28 cellular contexts compared by ENCODE assay signal in the genomic region with DNA sequence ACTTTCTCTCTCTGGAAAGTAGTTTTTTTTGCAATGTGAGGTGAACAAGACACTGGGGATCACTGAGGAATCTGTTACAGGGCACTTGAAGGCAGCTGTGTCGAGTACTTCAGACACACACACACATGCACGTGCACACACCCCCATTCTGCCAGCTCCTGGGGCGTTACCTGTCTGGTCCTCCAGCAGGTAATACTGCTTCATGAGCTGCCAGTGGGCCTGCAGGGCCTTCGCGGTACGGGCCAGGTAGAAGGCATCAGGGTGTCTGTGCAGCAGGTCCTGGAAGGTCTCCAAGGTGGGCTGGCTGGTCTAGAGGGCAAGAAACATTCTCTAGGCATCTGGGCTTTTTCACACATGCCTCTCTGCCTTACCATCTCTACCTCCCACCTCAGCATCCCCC. TPM values are rescaled to one million over a fixed set of nuclear protein-coding genes. Genes with fewer than 3 reads are reported as not detected.
A peak's percentile ranks its signal among the peaks of the same experiment; 100 is the strongest.
DNase-seq lines count a peak whose midpoint lies in the region; ATAC-seq, FAIRE-seq and TF ChIP-seq lines count a peak whose summit lies in the region.
"Had no signal": no experiment of that assay in that cellular context is flagged by ENCODE, and none has a peak within 500 bp of the region (broad histone marks: within the 10 kb centered on the region; RNA-seq: fewer than 3 reads in every experiment).

No MANE protein-coding gene starts in this region.

- CTCF ChIA-PET in K562 (lab: Yijun Ruan, JAX; ENCODE audit: low intra/inter-chr PET ratio) = no interaction called here

- DNase-seq in right cardiac atrium (peak in 2 of 3 donors; percentile 28 to 30), cardiac septum (ENCODE audit: low spot score) (no peak), K562 (ENCODE audit: extremely low read depth in 1 of 4, low spot score in 3 of 4) (no peak), osteoblast (ENCODE audit: insufficient read length, low spot score, missing footprints) (peak; percentile 42), NCI-H1930 (lab: John Stamatoyannopoulos, UW) (no peak), ovary (no peak)
- DNase-seq in activated effector memory CD4-positive, alpha-beta T cell treated with Interleukin-2 at 50 U/mL for 16 hours = no peak
- DNase-seq: AML-193; CD8-positive, alpha-beta memory T cell; DMS 273 treated with DMSO at 0.1 percent for 48 hours; DMS79; EL; GDM1; H9; Kasumi-1; NCI-H1105 treated with DMSO at 0.1 percent for 48 hours; NCI-H146; NCI-H2029; NCI-H446 treated with DMSO at 0.1 percent for 48 hours; NCI-H526; NK-92 treated with Interleukin-12 subunit alpha and Interleukin-12 subunit beta, amount 100 ng/mL, for 24 hours; RPMI8226; SHP77 had no signal

- H3K4me2 ChIP-seq in K562 (ENCODE audit: insufficient read depth, low read length) (no peak overlapping the region), osteoblast (ENCODE audit: insufficient read depth, low read length) (no peak overlapping the region)
- H3K4me2 ChIP-seq: A549, GM23338 had no signal

- intact Hi-C loops in right cardiac atrium (cut with DNase I) = no loop called here
- intact Hi-C loops in cardiac septum (cut with DNase I) = no loop called here
- intact Hi-C loops in K562 (cut with micrococcal nuclease) = no loop called here
- intact Hi-C loops in ovary (cut with DNase I) = no loop called here

- in situ Hi-C loops in K562 (cut with MboI) = no loop called here

- TF ChIP-seq EP300 in K562 (IDR thresholded peaks at IDR 0.05; ENCODE audit: low read length) = no peak
- TF ChIP-seq EP300 in ovary (IDR thresholded peaks at IDR 0.05) = no peak

- peaks cover 17% of the 10 kb centered on the region for H3K79me2 ChIP-seq in K562 (ENCODE audit: control insufficient read depth, insufficient read depth, low read length)
- H3K79me2 ChIP-seq in osteoblast (ENCODE audit: insufficient read depth, low read length) = peaks cover 24% of the 10 kb centered on the region

- POLR2A ChIA-PET in K562 (lab: Yijun Ruan, JAX) = interaction anchor here (1.0 to 2.3 kb wide), 5 partner anchors 9 to 179 kb away, joined by 3 to 10 read pairs (median 5); a partner anchor contains a TSS

- no peak for TF ChIP-seq RAD21 in K562 (CRISPR knock-in tag; conservative IDR thresholded peaks at IDR 0.05 in 1 of 2, IDR thresholded peaks at IDR 0.05 in 1 of 2)

- no peak for TF ChIP-seq CTCF in K562 (IDR thresholded peaks at IDR 0.05 in 2 of 3, conservative IDR thresholded peaks at IDR 0.05 in 1 of 3; ENCODE audit: insufficient read depth in 2 of 3, low read depth in 1 of 3, low read length in 3 of 3)
- TF ChIP-seq CTCF in osteoblast (IDR thresholded peaks at IDR 0.05; ENCODE audit: extremely low read depth, low read depth, low read length) = no peak
- no peak for TF ChIP-seq CTCF in ovary (IDR thresholded peaks at IDR 0.05)

- WGBS in right cardiac atrium = 94% methylated on average over 6 of the region's 6 CpGs
- 90% methylated on average over 6 of the region's 6 CpGs for WGBS in K562 (ENCODE audit: insufficient coverage, low coverage, missing lambda C conversion rate)
- WGBS in ovary, 3 donors = 88 to 93% (median 90%) methylated on average over 6 of the region's 6 CpGs

- no peak overlapping the region for H2AFZ ChIP-seq in K562 (ENCODE audit: low read depth, low read length)
- H2AFZ ChIP-seq in osteoblast (ENCODE audit: low read length) = no peak overlapping the region
- H2AFZ ChIP-seq: GM23338 had no signal

- ATAC-seq in right cardiac atrium (no peak), K562 (no peak)
- ATAC-seq: A549, GM12878, GM23338, HepG2 had no signal

- H4K20me1 ChIP-seq in K562 (replicated peaks; ENCODE audit: control insufficient read depth, insufficient read depth, low read length) = no peaks in the 10 kb centered on the region
- no peaks in the 10 kb centered on the region for H4K20me1 ChIP-seq in osteoblast (ENCODE audit: insufficient read depth, low read length)

- no peak overlapping the region for H3K9ac ChIP-seq in K562 (ENCODE audit: insufficient read depth in 1 of 2, low read depth in 2 of 2, low read length in 2 of 2)

- H3K36me3 ChIP-seq in K562 (ENCODE audit: control insufficient read depth, insufficient read depth, low read length) (peaks cover 84% of the 10 kb centered on the region; the same call in 2 of the 3 replicates), osteoblast (ENCODE audit: insufficient read depth, low read length) (peaks cover 62% of the 10 kb centered on the region), ovary (no peaks in the 10 kb centered on the region)

- H3K27ac ChIP-seq in right cardiac atrium (ENCODE audit: low read length) (no peak overlapping the region), K562 (ENCODE audit: extremely low read depth, low read depth, low read length) (no peak overlapping the region), osteoblast (ENCODE audit: low read depth, low read length) (no peak overlapping the region), ovary (no peak overlapping the region)
- H3K27ac ChIP-seq: A549, C4-2B had no signal

- H3K4me3 ChIP-seq in right cardiac atrium (ENCODE audit: low read length) = no peak overlapping the region
- H3K4me3 ChIP-seq in K562 = no peak overlapping the region
- H3K4me3 ChIP-seq in osteoblast (ENCODE audit: insufficient read depth, low read length) = no peak overlapping the region
- no peak overlapping the region for H3K4me3 ChIP-seq in ovary
- H3K4me3 ChIP-seq: A549, GM12878, GM23338 had no signal

- H3K27me3 ChIP-seq in right cardiac atrium (ENCODE audit: control insufficient read depth, insufficient read depth) (no peaks in the 10 kb centered on the region), K562 (ENCODE audit: control insufficient read depth in 2 of 2, insufficient read depth in 2 of 2, low read length in 2 of 2) (no peaks in the 10 kb centered on the region), osteoblast (ENCODE audit: insufficient read depth, low read length) (no peaks in the 10 kb centered on the region), ovary (no peaks in the 10 kb centered on the region)

- no TSS peak for BruUV-seq in K562 (replicated peaks; lab: Mats Ljungman, UMichigan)

- FAIRE-seq in K562 (lab: Jason Lieb, UNC) = no peak
- FAIRE-seq: A549, GM12878, HepG2 had no signal

- H3K4me1 ChIP-seq in right cardiac atrium (ENCODE audit: control insufficient read depth, insufficient read depth, low read length) = peaks cover 8% of the 10 kb centered on the region
- peaks cover 5 to 10% of the 10 kb centered on the region in 2 experiments; a peak in 3 of 5 replicates for H3K4me1 ChIP-seq in K562 (replicated peaks in 1 of 2; ENCODE audit: control insufficient read depth in 2 of 2, insufficient read depth in 2 of 2, low read length in 2 of 2)
- peaks cover 8% of the 10 kb centered on the region for H3K4me1 ChIP-seq in osteoblast (ENCODE audit: insufficient read depth, low read length)
- H3K4me1 ChIP-seq in ovary (ENCODE audit: insufficient read depth) = peaks cover 7% of the 10 kb centered on the region

- H3K9me3 ChIP-seq in right cardiac atrium (ENCODE audit: control insufficient read depth, low read length) = no peaks in the 10 kb centered on the region
- no peaks in the 10 kb centered on the region for H3K9me3 ChIP-seq in K562 (replicated peaks; ENCODE audit: control insufficient read depth, insufficient read depth, low read depth, low read length)
- no peaks in the 10 kb centered on the region for H3K9me3 ChIP-seq in osteoblast (ENCODE audit: low read depth, low read length)
- no peaks in the 10 kb centered on the region for H3K9me3 ChIP-seq in ovary
- H3K9me3 ChIP-seq: A549 had no signal

- H3K9me1 ChIP-seq in K562 (ENCODE audit: control insufficient read depth, insufficient read depth, low read length) = no peaks in the 10 kb centered on the region

- TF ChIP-seq POLR2A in K562 (conservative IDR thresholded peaks at IDR 0.05) (no peak), ovary (IDR thresholded peaks at IDR 0.05) (no peak)

RNA-seq across cellular contexts. Expression of a gene that starts 5.1 kb away (rescaled TPM):
- total RNA-seq in right cardiac atrium (100 to 1,000 TPM in 1 of 4 donors, 10 to 100 TPM in 3; 81.7 to 115 (median 87.0) TPM), cardiac septum (118 TPM), K562 (2014; rRNA removed) (69.2 and 95.6 TPM in 2 replicates), K562 (2014; rRNA removed; fragmentation: Illumina TruSeq; extraction: Trizol) (36.4 and 50.0 TPM in 2 replicates), K562 (2015; rRNA removed; fragmentation: Illumina TruSeq; extraction: Trizol) (71.7 and 73.2 TPM in 2 replicates), K562 (2021) (88.0 and 94.5 TPM in 2 replicates), osteoblast (51.0 and 56.5 TPM in 2 replicates), ovary (10 to 100 TPM; 38.5 to 56.2 (median 39.5) TPM)
- polyA plus RNA-seq in right cardiac atrium (72.3 TPM), K562 (2011; rRNA removed) (70.1 and 89.9 TPM in 2 replicates), K562 (2014; fragmentation: Illumina TruSeq; extraction: Trizol) (74.2 and 74.9 TPM in 2 replicates), K562 (2014; fragmentation: Nextera tagmentation; extraction: Ambion mirVana) (10 to 100 TPM; 60.8 to 98.6 TPM), K562 (2014; rRNA removed) (99.9 and 100 TPM in 2 replicates), ovary (10 to 100 TPM; 14.7 to 40.3 TPM)
- 48.3 and 157 TPM in 2 replicates for total RNA-seq in K562 (2011; cell fraction: chromatin; rRNA removed; ENCODE audit: low replicate concordance)
- 116 and 118 TPM in 2 replicates for total RNA-seq in K562 (2011; cell fraction: nucleolus; rRNA removed)
- total RNA-seq in K562 (2011; cell fraction: nucleoplasm; rRNA removed) = 68.6 and 79.4 TPM in 2 replicates
- polyA plus RNA-seq in K562 (2011; cell fraction: cytosol; rRNA removed) = 99.8 and 157 TPM in 2 replicates
- 247 and 284 TPM in 2 replicates for polyA plus RNA-seq in K562 (2011; cell fraction: nucleus; rRNA removed)
- polyA plus RNA-seq in K562 (2012) = 64.6 and 86.3 TPM in 2 replicates
- 37.7 and 53.3 TPM in 2 replicates for polyA minus RNA-seq in K562 (2011; rRNA and poly(A)+ RNA removed)
- polyA minus RNA-seq in K562 (2011; cell fraction: cytosol; rRNA and poly(A)+ RNA removed) = 40.4 and 44.8 TPM in 2 replicates
- 35.4 and 43.9 TPM in 2 replicates for polyA minus RNA-seq in K562 (2011; cell fraction: nucleus; rRNA and poly(A)+ RNA removed)

RNA-seq across cellular contexts. Expression of a gene that starts 24.0 kb away (rescaled TPM):
- total RNA-seq in right cardiac atrium (1 to 10 TPM in 3 of 4 donors, under 1 TPM in 1; 0.75 to 4.4 (median 1.2) TPM), cardiac septum (0.97 TPM), K562 (2014; rRNA removed) (0.08 TPM in 1 of 2 replicates, not detected in the other), K562 (2014; rRNA removed; fragmentation: Illumina TruSeq; extraction: Trizol) (not detected in 2 replicates), K562 (2015; rRNA removed; fragmentation: Illumina TruSeq; extraction: Trizol) (not detected in 2 replicates), K562 (2021) (0.09 and 0.29 TPM in 2 replicates), osteoblast (not detected in 2 replicates), ovary (1 to 10 TPM in 2 of 7 donors, under 1 TPM in 4, not detected in 1; 0.13 to 5.9 (median 0.77) TPM)
- polyA plus RNA-seq in right cardiac atrium (1.6 TPM), K562 (2011; rRNA removed) (0.01 and 0.04 TPM in 2 replicates), K562 (2014; fragmentation: Illumina TruSeq; extraction: Trizol) (not detected in 2 replicates), K562 (2014; fragmentation: Nextera tagmentation; extraction: Ambion mirVana) (not detected), K562 (2014; rRNA removed) (0.09 TPM in 1 of 2 replicates, not detected in the other), ovary (under 1 TPM in 1 of 2 donors, not detected in 1; 0.27 TPM)
- not detected in 2 replicates for total RNA-seq in K562 (2011; cell fraction: chromatin; rRNA removed; ENCODE audit: low replicate concordance)
- 0.17 TPM in 1 of 2 replicates, not detected in the other for total RNA-seq in K562 (2011; cell fraction: nucleolus; rRNA removed)
- total RNA-seq in K562 (2011; cell fraction: nucleoplasm; rRNA removed) = not detected in 2 replicates
- polyA plus RNA-seq in K562 (2011; cell fraction: cytosol; rRNA removed) = 0.01 and 0.12 TPM in 2 replicates
- 0.10 and 0.28 TPM in 2 replicates for polyA plus RNA-seq in K562 (2011; cell fraction: nucleus; rRNA removed)
- 0.04 and 0.05 TPM in 2 replicates for polyA plus RNA-seq in K562 (2012)
- not detected in 2 replicates for polyA minus RNA-seq in K562 (2011; rRNA and poly(A)+ RNA removed)
- not detected in 2 replicates for polyA minus RNA-seq in K562 (2011; cell fraction: cytosol; rRNA and poly(A)+ RNA removed)
- under 0.01 TPM in 1 of 2 replicates, not detected in the other for polyA minus RNA-seq in K562 (2011; cell fraction: nucleus; rRNA and poly(A)+ RNA removed)

RNA-seq across cellular contexts. Expression of a gene that starts 42.6 kb away (rescaled TPM):
- total RNA-seq in right cardiac atrium (under 1 TPM; 0.17 to 0.74 (median 0.43) TPM), cardiac septum (0.48 TPM), K562 (2014; rRNA removed) (0.12 and 0.23 TPM in 2 replicates), K562 (2014; rRNA removed; fragmentation: Illumina TruSeq; extraction: Trizol) (0.15 and 0.16 TPM in 2 replicates), K562 (2015; rRNA removed; fragmentation: Illumina TruSeq; extraction: Trizol) (0.14 and 0.19 TPM in 2 replicates), K562 (2021) (0.18 TPM in 2 replicates), osteoblast (0.59 and 0.72 TPM in 2 replicates), ovary (1 to 10 TPM in 2 of 7 donors, under 1 TPM in 5; 0.11 to 1.5 (median 0.84) TPM)
- polyA plus RNA-seq in right cardiac atrium (0.16 TPM), K562 (2011; rRNA removed) (0.07 and 0.15 TPM in 2 replicates), K562 (2014; fragmentation: Illumina TruSeq; extraction: Trizol) (0.18 and 0.22 TPM in 2 replicates), K562 (2014; fragmentation: Nextera tagmentation; extraction: Ambion mirVana) (under 1 TPM; 0.10 to 0.42 TPM), K562 (2014; rRNA removed) (0.08 and 0.20 TPM in 2 replicates), ovary (under 1 TPM; 0.38 to 0.46 TPM)
- 0.35 and 0.39 TPM in 2 replicates for total RNA-seq in K562 (2011; cell fraction: chromatin; rRNA removed; ENCODE audit: low replicate concordance)
- total RNA-seq in K562 (2011; cell fraction: nucleolus; rRNA removed) = 0.26 and 0.33 TPM in 2 replicates
- total RNA-seq in K562 (2011; cell fraction: nucleoplasm; rRNA removed) = 0.38 and 0.44 TPM in 2 replicates
- polyA plus RNA-seq in K562 (2011; cell fraction: cytosol; rRNA removed) = 0.07 and 0.22 TPM in 2 replicates
- 0.15 and 0.17 TPM in 2 replicates for polyA plus RNA-seq in K562 (2011; cell fraction: nucleus; rRNA removed)
- 0.61 and 0.97 TPM in 2 replicates for polyA plus RNA-seq in K562 (2012)
- 0.42 TPM in 1 of 2 replicates, not detected in the other for polyA minus RNA-seq in K562 (2011; rRNA and poly(A)+ RNA removed)
- not detected in 2 replicates for polyA minus RNA-seq in K562 (2011; cell fraction: cytosol; rRNA and poly(A)+ RNA removed)
- 0.13 and 0.22 TPM in 2 replicates for polyA minus RNA-seq in K562 (2011; cell fraction: nucleus; rRNA and poly(A)+ RNA removed)
- polyA plus RNA-seq: CD8-positive, alpha-beta memory T cell had no signal

Comparison
In these comparisons a context has a peak if more than half of its experiments do, and no peak if none do; other contexts are left out.
1. DNase-seq: peak in right cardiac atrium (2 of 3) and osteoblast (single experiment); none in cardiac septum (single experiment), K562 (0 of 4), activated effector memory CD4-positive, alpha-beta T cell treated with Interleukin-2 at 50 U/mL for 16 hours (single experiment), NCI-H1930 (0 of 2) and ovary (0 of 5).